In genomic region chr12:60402996-60403395, GRCh38 we compare ENCODE assay signal across 23 cellular contexts.
DNase-seq lines count a peak whose midpoint lies in the region; ATAC-seq, FAIRE-seq and TF ChIP-seq lines count a peak whose summit lies in the region.
"Had no signal": no experiment of that assay in that cellular context is flagged by ENCODE, and none has a peak within 500 bp of the region (broad histone marks: within the 10 kb centered on the region; RNA-seq: fewer than 3 reads in every experiment).

No MANE protein-coding gene starts in this region.

- no peak overlapping the region for H2AK5ac ChIP-seq in IMR-90 (ENCODE audit: low read depth, low read length)

- no peaks in the 10 kb centered on the region for H3K9me2 ChIP-seq in PC-3 (replicated peaks; ENCODE audit: low read length)

- no peak overlapping the region for H2AK9ac ChIP-seq in IMR-90 (replicated peaks; ENCODE audit: low read depth, low read length, poor library complexity)

- no peak for DNase-seq in A549 (ENCODE audit: low read depth in 1 of 2, low spot score in 1 of 2)
- no peak for DNase-seq in IMR-90
- no peak for DNase-seq in PC-3
- DNase-seq in MG63: no peak
- DNase-seq: 8988T; AML-193; CD4-positive, alpha-beta T cell; CD8-positive, alpha-beta T cell; DMS 273 treated with DMSO at 0.1 percent for 48 hours; DMS153; DMS53; DMS79; DND-41; EL; GDM1 had no signal

- no peaks in the 10 kb centered on the region for H3K9me1 ChIP-seq in IMR-90 (ENCODE audit: insufficient read depth, low read length)

- no peak overlapping the region for H2BK20ac ChIP-seq in IMR-90 (ENCODE audit: low read depth, low read length)

- 38% methylated on average over 3 of the region's 3 CpGs for WGBS in A549 (ENCODE audit: missing lambda C conversion rate)
- WGBS in IMR-90 (ENCODE audit: extremely low coverage in 2 of 2, insufficient read length in 1 of 2), 2 experiments: 89% methylated on average over 1 of the region's 3 CpGs; no CpG with 5 or more reads in 1 of the 2 experiments

- H3K4me3 ChIP-seq in A549 (no peak overlapping the region), IMR-90 (ENCODE audit: insufficient read depth, low read depth, low read length) (no peak overlapping the region), PC-3 (ENCODE audit: low read length) (no peak overlapping the region), MG63 (no peak overlapping the region)
- H3K4me3 ChIP-seq: BLaER1 treated with 17β-estradiol and CSF1 and Interleukin-3, amounts not matched to agents 10 nM and 100 nM; GM12878 had no signal

- FAIRE-seq in A549 (lab: Jason Lieb, UNC): no peak
- FAIRE-seq: A204.1, GM12878, GM12892, GM18507 had no signal

- BruUV-seq in IMR-90 (replicated peaks; lab: Mats Ljungman, UMichigan) (no TSS peak), PC-3 (replicated peaks; lab: Mats Ljungman, UMichigan) (no TSS peak)

- H3K9me3 ChIP-seq in A549 (no peaks in the 10 kb centered on the region), IMR-90 (ENCODE audit: control insufficient read depth, insufficient read depth, low read length) (no peaks in the 10 kb centered on the region), PC-3 (ENCODE audit: low read length) (no peaks in the 10 kb centered on the region), MG63 (no peaks in the 10 kb centered on the region)
- H3K9me3 ChIP-seq: BLaER1 treated with 17β-estradiol and CSF1 and Interleukin-3, amounts not matched to agents 10 nM and 100 nM had no signal

- no peak overlapping the region for H3K18ac ChIP-seq in IMR-90 (ENCODE audit: low read depth, low read length)

- no peak for TF ChIP-seq POLR2A in A549 (IDR thresholded peaks at IDR 0.05; ENCODE audit: low read length)
- no peak for TF ChIP-seq POLR2A in IMR-90 (IDR thresholded peaks at IDR 0.05; ENCODE audit: low read depth, low read length)

- H2BK5ac ChIP-seq in IMR-90 (ENCODE audit: low read depth, low read length, poor library complexity, severe bottlenecking): no peak overlapping the region

- H3F3A ChIP-seq in PC-3 (ENCODE audit: low read length, unreplicated experiment): no peaks in the 10 kb centered on the region

- no peak overlapping the region for H3K4me2 ChIP-seq in A549
- no peak overlapping the region for H3K4me2 ChIP-seq in IMR-90 (ENCODE audit: low read depth, low read length)
- H3K4me2 ChIP-seq in PC-3 (ENCODE audit: low read length): no peak overlapping the region
- H3K4me2 ChIP-seq: BLaER1 treated with 17β-estradiol and CSF1 and Interleukin-3, amounts not matched to agents 10 nM and 100 nM had no signal

- POLR2A ChIA-PET in A549 (lab: Yijun Ruan, JAX) (no interaction called here), IMR-90 (lab: Charles Lee; ENCODE audit: unreplicated experiment) (no interaction called here), PC-3 (lab: Charles Lee; ENCODE audit: unreplicated experiment) (no interaction called here)

- intact Hi-C loops in IMR-90 (cut with micrococcal nuclease) (no loop called here), PC-3 (cut with micrococcal nuclease) (no loop called here)

- H3K27ac ChIP-seq in A549: no peak overlapping the region
- H3K27ac ChIP-seq in IMR-90 (ENCODE audit: insufficient read depth, low read length): no peak overlapping the region
- H3K27ac ChIP-seq in PC-3 (ENCODE audit: low read length): no peak overlapping the region
- H3K27ac ChIP-seq: BLaER1 treated with 17β-estradiol and CSF1 and Interleukin-3, amounts not matched to agents 10 nM and 100 nM; C4-2B had no signal

- H4K20me1 ChIP-seq in IMR-90 (ENCODE audit: insufficient read depth, low read length) (no peaks in the 10 kb centered on the region), PC-3 (ENCODE audit: low read length) (no peaks in the 10 kb centered on the region)
- H4K20me1 ChIP-seq: BLaER1 treated with 17β-estradiol and CSF1 and Interleukin-3, amounts not matched to agents 10 nM and 100 nM had no signal

- no peak overlapping the region for H3K56ac ChIP-seq in IMR-90 (ENCODE audit: extremely low read depth, insufficient read depth, low read length)

- H3K79me1 ChIP-seq in IMR-90 (ENCODE audit: low read depth in 1 of 2, low read length in 2 of 2): no peaks in the 10 kb centered on the region

- TF ChIP-seq EP300 in A549 (IDR thresholded peaks at IDR 0.05): no peak

- no peak overlapping the region for H2BK15ac ChIP-seq in IMR-90 (ENCODE audit: low read depth, low read length)

- no peak overlapping the region for H3K9ac ChIP-seq in IMR-90 (ENCODE audit: low read depth, low read length)
- H3K9ac ChIP-seq in PC-3 (ENCODE audit: low read length): no peak overlapping the region
- H3K9ac ChIP-seq: BLaER1 treated with 17β-estradiol and CSF1 and Interleukin-3, amounts not matched to agents 10 nM and 100 nM had no signal

- in situ Hi-C loops in IMR-90 (cut with MboI; ENCODE audit: low sequenced_read_pairs): no loop called here

- no peak for TF ChIP-seq RAD21 in A549 (conservative IDR thresholded peaks at IDR 0.05 in 1 of 2, IDR thresholded peaks at IDR 0.05 in 1 of 2)
- TF ChIP-seq RAD21 in IMR-90 (IDR thresholded peaks at IDR 0.05; ENCODE audit: low read length): no peak

- H2BK120ac ChIP-seq in IMR-90 (ENCODE audit: low read depth, low read length): no peak overlapping the region

- H2AFZ ChIP-seq in IMR-90 (replicated peaks; ENCODE audit: low read length, poor library complexity): no peak overlapping the region
- 0 out of 2 replicates have a peak overlapping the region, but pooled peaks have one; percentile 8 for H2AFZ ChIP-seq in PC-3 (ENCODE audit: low read length)

- H3K23ac ChIP-seq in IMR-90 (ENCODE audit: low read depth, low read length): no peak overlapping the region

- ATAC-seq in A549 (no peak), IMR-90 (ENCODE audit: low read depth) (no peak), PC-3 (no peak), GM18867 (IDR thresholded peaks at IDR 0.05; ENCODE audit: unreplicated experiment) (no peak), GM21447 (IDR thresholded peaks at IDR 0.05; ENCODE audit: unreplicated experiment) (no peak)
- ATAC-seq: CD8-positive, alpha-beta T cell; GM12878 had no signal

- no peaks in the 10 kb centered on the region for H3K27me3 ChIP-seq in IMR-90 (ENCODE audit: control insufficient read depth, insufficient read depth, low read length)
- no peaks in the 10 kb centered on the region for H3K27me3 ChIP-seq in PC-3 (ENCODE audit: low read length)
- no peaks in the 10 kb centered on the region for H3K27me3 ChIP-seq in MG63
- H3K27me3 ChIP-seq: BLaER1 treated with 17β-estradiol and CSF1 and Interleukin-3, amounts not matched to agents 10 nM and 100 nM had no signal

- no peak overlapping the region for H4K8ac ChIP-seq in IMR-90 (ENCODE audit: low read depth in 2 of 2, low read length in 2 of 2)

- no peak overlapping the region for H4K5ac ChIP-seq in IMR-90 (ENCODE audit: low read depth, low read length)

- no peaks in the 10 kb centered on the region for H3K36me3 ChIP-seq in IMR-90 (ENCODE audit: control insufficient read depth, insufficient read depth, low read length)
- H3K36me3 ChIP-seq in PC-3 (ENCODE audit: low read depth, low read length): no peaks in the 10 kb centered on the region
- H3K36me3 ChIP-seq in MG63: no peaks in the 10 kb centered on the region
- H3K36me3 ChIP-seq: BLaER1 treated with 17β-estradiol and CSF1 and Interleukin-3, amounts not matched to agents 10 nM and 100 nM had no signal

- no peaks in the 10 kb centered on the region for H3K4me1 ChIP-seq in A549
- H3K4me1 ChIP-seq in IMR-90 (ENCODE audit: control insufficient read depth, insufficient read depth, low read length): no peaks in the 10 kb centered on the region
- no peaks in the 10 kb centered on the region for H3K4me1 ChIP-seq in PC-3 (ENCODE audit: insufficient read depth, low read length)

- CTCF ChIA-PET in A549 (lab: Yijun Ruan, JAX): no interaction called here
- CTCF ChIA-PET in IMR-90 (lab: Yijun Ruan, JAX): no interaction called here
- CTCF ChIA-PET in PC-3 (lab: Charles Lee): no interaction called here

- H3K14ac ChIP-seq in IMR-90 (replicated peaks; ENCODE audit: low read depth, low read length): no peak overlapping the region

- TF ChIP-seq CTCF in A549 (IDR thresholded peaks at IDR 0.05): no peak
- TF ChIP-seq CTCF in IMR-90 (conservative IDR thresholded peaks at IDR 0.05; ENCODE audit: low read depth, low read length): no peak
- no peak for TF ChIP-seq CTCF in PC-3 (conservative IDR thresholded peaks at IDR 0.05; ENCODE audit: low read depth, low read length)

- no peak overlapping the region for H3K4ac ChIP-seq in IMR-90 (ENCODE audit: low read depth, low read length)

- H3K79me2 ChIP-seq in PC-3 (ENCODE audit: low read length): no peaks in the 10 kb centered on the region

- H4K91ac ChIP-seq in IMR-90 (ENCODE audit: insufficient read depth, low read depth, low read length): no peak overlapping the region

- dilution Hi-C loops in IMR-90 (cut with HindIII; ENCODE audit: low sequenced_read_pairs, unreplicated experiment): no loop called here

TF ChIP-seq in A549, 52 proteins besides CTCF, POLR2A, EP300 and RAD21 (continues in another document):
- TF ChIP-seq RCOR1 (IDR thresholded peaks at IDR 0.05; ENCODE audit: low read depth, low read length) (no peak), MAFK (IDR thresholded peaks at IDR 0.05; ENCODE audit: partially characterized antibody) (peak; percentile 56), HES2 (IDR thresholded peaks at IDR 0.05) (no peak)

TF ChIP-seq in IMR-90, 13 proteins besides CTCF, POLR2A, EP300 and RAD21:
- TF ChIP-seq NFE2L2 (IDR thresholded peaks at IDR 0.05; ENCODE audit: low read depth, low read length): no peak
- TF ChIP-seq ELK1 (IDR thresholded peaks at IDR 0.05; ENCODE audit: borderline replicate concordance, low read depth, low read length): no peak
- TF ChIP-seq MAFK (IDR thresholded peaks at IDR 0.05; ENCODE audit: low read depth, low read length): peak; percentile 64
TF ChIP-seq in IMR-90: peak in this region for 1.
